Comparison of ENCODE assay signal across 8 cellular contexts in genomic region chr5:136802382-136802781, GRCh38.
A peak's percentile ranks its signal among the peaks of the same experiment; 100 is the strongest.
DNase-seq lines count a peak whose midpoint lies in the region; TF ChIP-seq lines count a peak whose summit lies in the region.

No MANE protein-coding gene starts in this region.

- DNase-seq in AG09319 (ENCODE audit: extremely low read depth, low read depth) (no peak), Karpas-422 (peak; percentile 40), adipocyte (ENCODE audit: low read depth) (peak; percentile 59), kidney glomerular epithelial cell (lab: John Stamatoyannopoulos, UW) (peak; percentile 32), sigmoid colon (no peak), GDM1 (lab: John Stamatoyannopoulos, UW) (no peak), GM20000 (ENCODE audit: low spot score) (no peak)
- DNase-seq in activated effector memory CD4-positive, alpha-beta T cell treated with Interleukin-2 at 50 U/mL for 16 hours, result no peak

- TF ChIP-seq CTCF in AG09319 (IDR thresholded peaks at IDR 0.05; ENCODE audit: low read depth, low read length) (peak; percentile 30), sigmoid colon (IDR thresholded peaks at IDR 0.05) (peak in 1 of 4 experiments; percentile 11), GM20000 (IDR thresholded peaks at IDR 0.05; ENCODE audit: extremely low read depth, missing control alignments) (no peak)

- no peaks in the 10 kb centered on the region for H3K79me2 ChIP-seq in Karpas-422 (ENCODE audit: low read length)

- H3K4me2 ChIP-seq in Karpas-422 (ENCODE audit: low read depth, low read length, poor library complexity, severe bottlenecking), result no peak overlapping the region

- H3K9me2 ChIP-seq in Karpas-422 (replicated peaks; ENCODE audit: insufficient read depth, low read length), result no peaks in the 10 kb centered on the region

- no peaks in the 10 kb centered on the region for H3K4me1 ChIP-seq in Karpas-422 (ENCODE audit: low read length)
- H3K4me1 ChIP-seq in adipocyte (ENCODE audit: control insufficient read depth, insufficient read depth, low read length), result peaks cover 4% of the 10 kb centered on the region
- H3K4me1 ChIP-seq in sigmoid colon, result no peaks in the 10 kb centered on the region

- 50 to 52% methylated on average over 2 of the region's 2 CpGs for WGBS in sigmoid colon, 2 donors

- H3K27ac ChIP-seq in Karpas-422 (ENCODE audit: low read length) (no peak overlapping the region), sigmoid colon (no peak overlapping the region)

- H3K9ac ChIP-seq in Karpas-422 (ENCODE audit: low read length) (no peak overlapping the region), adipocyte (ENCODE audit: low read length) (no peak overlapping the region)

- no peaks in the 10 kb centered on the region for H4K20me1 ChIP-seq in Karpas-422 (ENCODE audit: insufficient read depth, low read depth, low read length)

- no peak overlapping the region for H3K4me3 ChIP-seq in Karpas-422 (ENCODE audit: low read length)
- H3K4me3 ChIP-seq in adipocyte (ENCODE audit: low read length), result no peak overlapping the region
- H3K4me3 ChIP-seq in sigmoid colon, result no peak overlapping the region

- H3K36me3 ChIP-seq in Karpas-422 (ENCODE audit: insufficient read depth, low read length) (no peaks in the 10 kb centered on the region), adipocyte (ENCODE audit: control insufficient read depth, insufficient read depth, low read length, severe bottlenecking) (no peaks in the 10 kb centered on the region), sigmoid colon (no peaks in the 10 kb centered on the region)

- H2AFZ ChIP-seq in Karpas-422 (ENCODE audit: low read length), result no peak overlapping the region

- no peak for TF ChIP-seq POLR2A in sigmoid colon (IDR thresholded peaks at IDR 0.05)

- no peaks in the 10 kb centered on the region for H3K9me3 ChIP-seq in Karpas-422 (ENCODE audit: low read length)
- H3K9me3 ChIP-seq in adipocyte (ENCODE audit: control insufficient read depth, low read length), result no peaks in the 10 kb centered on the region
- no peaks in the 10 kb centered on the region for H3K9me3 ChIP-seq in sigmoid colon

- no peak for TF ChIP-seq EP300 in sigmoid colon (IDR thresholded peaks at IDR 0.05)

- intact Hi-C loops in sigmoid colon (cut with DNase I), result loop anchor here (2.0 kb wide), 1 partner anchor 696 kb away; the partner anchor contains the start of gene SPOCK1

- H3K27me3 ChIP-seq in Karpas-422 (ENCODE audit: low read length) (no peaks in the 10 kb centered on the region), adipocyte (replicated peaks; ENCODE audit: control insufficient read depth, insufficient read depth, low read length) (no peaks in the 10 kb centered on the region), sigmoid colon (no peaks in the 10 kb centered on the region)

Comparison
In these comparisons a context has a peak if more than half of its experiments do, and no peak if none do; other contexts are left out.
1. DNase-seq: peak in Karpas-422 (single experiment), adipocyte (single experiment) and kidney glomerular epithelial cell (single experiment); none in AG09319 (single experiment), sigmoid colon (single experiment), GDM1 (single experiment), GM20000 (single experiment) and activated effector memory CD4-positive, alpha-beta T cell treated with Interleukin-2 at 50 U/mL for 16 hours (single experiment).